35 cellular contexts compared by ENCODE assay signal in the genomic region with DNA sequence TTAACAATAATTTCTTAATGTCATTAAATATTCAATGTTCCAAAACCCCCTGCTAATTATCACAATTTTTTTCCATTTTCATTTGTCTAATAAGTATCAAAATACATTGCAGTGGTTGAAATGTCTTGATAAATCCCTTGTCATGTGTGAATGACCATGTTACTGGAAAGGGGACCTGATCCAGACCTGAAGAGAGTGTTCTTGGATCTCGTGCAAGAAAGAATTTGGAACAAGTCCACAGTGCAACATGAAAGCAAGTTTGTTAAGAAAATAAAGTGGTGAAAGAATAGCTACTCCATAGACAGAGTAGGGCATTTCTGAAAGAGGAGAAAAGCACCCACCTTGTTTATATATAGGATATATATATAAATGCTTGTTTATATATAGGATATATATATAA. TPM values are rescaled to one million over a fixed set of nuclear protein-coding genes. Genes with fewer than 3 reads are reported as not detected.
"Had no signal": no experiment of that assay in that cellular context is flagged by ENCODE, and none has a peak within 500 bp of the region (broad histone marks: within the 10 kb centered on the region; RNA-seq: fewer than 3 reads in every experiment).

No MANE protein-coding gene starts in this region.

- DNase-seq: Karpas-422, Kasumi-1, KBM-7, KG1, MG63, MM.1S, MV-4-11, NCI-H1048, NCI-H1092, NCI-H1092 treated with DMSO at 0.1 percent for 48 hours, NCI-H1105, NCI-H1105 treated with DMSO at 0.1 percent for 48 hours, NCI-H1417 treated with DMSO at 0.1 percent for 48 hours, NCI-H1436, NCI-H1436 treated with DMSO at 0.1 percent for 48 hours, NCI-H146, NCI-H1694, NCI-H1694 treated with DMSO at 0.1 percent for 48 hours, NCI-H187, NCI-H187 treated with DMSO at 0.1 percent for 48 hours, NCI-H1930, NCI-H2029, NCI-H2029 treated with DMSO at 0.1 percent for 48 hours, NCI-H2081, NCI-H2081 treated with DMSO at 0.1 percent for 48 hours, NCI-H2107, NCI-H2171, NCI-H2171 treated with DMSO at 0.1 percent for 48 hours, NCI-H2227 treated with DMSO at 0.1 percent for 48 hours, NCI-H226, NCI-H345, NCI-H446, NCI-H446 treated with DMSO at 0.1 percent for 48 hours had no signal

- H3K27me3 ChIP-seq: MG63 had no signal

- H3K36me3 ChIP-seq: MG63 had no signal

- H3K9me3 ChIP-seq: MG63 had no signal

- H3K4me3 ChIP-seq: MG63 had no signal

- H3K27ac ChIP-seq: KMS-11 had no signal

RNA-seq across cellular contexts. Expression of a gene that starts 55.7 kb away (rescaled TPM):
- total RNA-seq: LHCN-M2 had no signal
